ENCODE assay signal across 1 cellular context in genomic region chr6:320351-321157, GRCh38.
A peak's percentile ranks its signal among the peaks of the same experiment; 100 is the strongest.
TF ChIP-seq lines count a peak whose summit lies in the region.

No MANE protein-coding gene starts in this region.

TF ChIP-seq in GM12891, 5 proteins besides CTCF, POLR2A, EP300 and RAD21 (continued from another document):
- TF ChIP-seq POU2F2 (IDR thresholded peaks at IDR 0.05; ENCODE audit: low read depth, low read length) (0 out of 2 replicates have a peak, but pooled peaks have one; percentile 4), POLR2AphosphoS5 (IDR thresholded peaks at IDR 0.05; ENCODE audit: low read depth, low read length) (0 out of 2 replicates have a peak, but pooled peaks have one; percentile 28), PAX5 (IDR thresholded peaks at IDR 0.05; ENCODE audit: insufficient read depth, low read length, severe bottlenecking) (no peak)
